Comparison of ENCODE assay signal across 12 cellular contexts in genomic region chr3:35638640-35639250, GRCh38. TPM values are rescaled to one million over a fixed set of nuclear protein-coding genes. Genes with fewer than 3 reads are reported as not detected.
DNase-seq lines count a peak whose midpoint lies in the region; ATAC-seq and TF ChIP-seq lines count a peak whose summit lies in the region.
"Had no signal": no experiment of that assay in that cellular context is flagged by ENCODE, and none has a peak within 500 bp of the region (broad histone marks: within the 10 kb centered on the region; RNA-seq: fewer than 3 reads in every experiment).

No MANE protein-coding gene starts in this region.

- no peak overlapping the region for H3K9ac ChIP-seq in HUES6 (ENCODE audit: low read length)
- no peak overlapping the region for H3K9ac ChIP-seq in liver (ENCODE audit: low read depth in 1 of 2, low read length in 2 of 2)

- no peaks in the 10 kb centered on the region for H3K36me3 Mint-ChIP-seq in brain
- no peaks in the 10 kb centered on the region for H3K36me3 Mint-ChIP-seq in T-helper 2 cell treated with Interferon-gamma antibody and Interleukin-4, amounts not matched to agents 5 μg/mL and 100 μg/mL, for 36 hours (ENCODE audit: low read depth)

- WGBS in liver = 45% methylated on average over 31 of the region's 31 CpGs
- 34 to 58% (median 38%) methylated on average over 18 to 31 of the region's 31 CpGs for WGBS in stomach, 5 donors

- H3K4me1 ChIP-seq in HUES6 (ENCODE audit: control insufficient read depth, insufficient read depth, low read length) (no peaks in the 10 kb centered on the region), liver (ENCODE audit: control insufficient read depth in 4 of 4, insufficient read depth in 4 of 4, low read length in 3 of 4) (peaks cover 0 to 25% (median 6%) of the 10 kb centered on the region in 4 donors), stomach (peaks cover 5 to 14% (median 13%) of the 10 kb centered on the region in 4 donors)

- DNase-seq in stomach = no peak
- DNase-seq in T-helper 2 cell treated with Interferon-gamma antibody and Interleukin-4, amounts not matched to agents 5 μg/mL and 100 μg/mL, for 36 hours (ENCODE audit: low spot score) = no peak
- DNase-seq: GDM1; NCI-H1930; SIG-M5; stimulated activated CD4-positive, alpha-beta T cell treated with anti-CD3 and anti-CD28 coated beads, Interleukin-1b, Interleukin-23, amount 100 ng/mL, for 48 hours had no signal

- H3K9me3 ChIP-seq in HUES6 (ENCODE audit: control insufficient read depth, insufficient read depth, low read depth, low read length) = no peaks in the 10 kb centered on the region
- H3K9me3 ChIP-seq in liver (ENCODE audit: control insufficient read depth in 4 of 4, low read length in 3 of 4) = no peaks in the 10 kb centered on the region
- H3K9me3 ChIP-seq in stomach = no peaks in the 10 kb centered on the region

- H3K27ac Mint-ChIP-seq in brain = peak overlapping the region; percentile 40 to 92 (median 89)
- H3K27ac Mint-ChIP-seq in T-helper 2 cell treated with Interferon-gamma antibody and Interleukin-4, amounts not matched to agents 5 μg/mL and 100 μg/mL, for 36 hours = no peak overlapping the region

- H3K4me3 Mint-ChIP-seq in brain = peak overlapping the region; percentile 81 to 94 (median 86)
- no peak overlapping the region for H3K4me3 Mint-ChIP-seq in T-helper 2 cell treated with Interferon-gamma antibody and Interleukin-4, amounts not matched to agents 5 μg/mL and 100 μg/mL, for 36 hours

- TF ChIP-seq RAD21 in liver (IDR thresholded peaks at IDR 0.05) = no peak

- no peak for ATAC-seq in HG02973 (IDR thresholded peaks at IDR 0.05; ENCODE audit: unreplicated experiment)
- ATAC-seq in activated CD4-positive, CD25-positive, alpha-beta regulatory T cell treated with anti-CD3 and anti-CD28 coated beads, Interleukin-2, amount 50 U/mL, for 24 hours = no peak

- H3K36me3 ChIP-seq in HUES6 (ENCODE audit: control insufficient read depth, insufficient read depth, low read length) = no peaks in the 10 kb centered on the region
- H3K36me3 ChIP-seq in liver (ENCODE audit: control insufficient read depth in 4 of 4, insufficient read depth in 3 of 4, low read depth in 1 of 4, low read length in 3 of 4) = no peaks in the 10 kb centered on the region
- H3K36me3 ChIP-seq in stomach = no peaks in the 10 kb centered on the region

- peak overlapping the region; percentile 64 for H3K4me3 ChIP-seq in HUES6 (ENCODE audit: low read depth, low read length)
- H3K4me3 ChIP-seq in liver (ENCODE audit: low read depth in 1 of 3, low read length in 3 of 3) = peak overlapping the region in 2 of 3 donors; percentile 53 to 65
- H3K4me3 ChIP-seq in stomach = peak overlapping the region; percentile 22 to 48 (median 32)

- intact Hi-C loops in stomach (cut with DNase I; ENCODE audit: low total_unique reads) = no loop called here

- H3K27ac ChIP-seq in HUES6 (ENCODE audit: low read depth, low read length) = no peak overlapping the region
- no peak overlapping the region for H3K27ac ChIP-seq in liver (ENCODE audit: low read depth in 1 of 2, low read length in 2 of 2)
- H3K27ac ChIP-seq in stomach = no peak overlapping the region

- H3K27me3 ChIP-seq in HUES6 (ENCODE audit: control insufficient read depth, insufficient read depth, low read length) (peaks cover 76% of the 10 kb centered on the region), liver (ENCODE audit: control insufficient read depth in 4 of 4, insufficient read depth in 4 of 4, low read length in 3 of 4) (peaks cover 0 to 2% (median under 1%) of the 10 kb centered on the region in 4 donors), stomach (peaks cover 4 to 38% (median 20%) of the 10 kb centered on the region in 3 donors)

- TF ChIP-seq POLR2A in stomach (IDR thresholded peaks at IDR 0.05) = no peak

- peaks cover 46% of the 10 kb centered on the region for H3K4me1 Mint-ChIP-seq in brain
- H3K4me1 Mint-ChIP-seq in T-helper 2 cell treated with Interferon-gamma antibody and Interleukin-4, amounts not matched to agents 5 μg/mL and 100 μg/mL, for 36 hours (ENCODE audit: low read depth) = peaks cover 4% of the 10 kb centered on the region

- H3K9me3 Mint-ChIP-seq in brain = peaks cover 0 to 13% (median 8%) of the 10 kb centered on the region in 5 experiments
- H3K9me3 Mint-ChIP-seq in T-helper 2 cell treated with Interferon-gamma antibody and Interleukin-4, amounts not matched to agents 5 μg/mL and 100 μg/mL, for 36 hours = no peaks in the 10 kb centered on the region

- H3K27me3 Mint-ChIP-seq in brain = peaks cover 19% of the 10 kb centered on the region
- peaks cover 40% of the 10 kb centered on the region for H3K27me3 Mint-ChIP-seq in T-helper 2 cell treated with Interferon-gamma antibody and Interleukin-4, amounts not matched to agents 5 μg/mL and 100 μg/mL, for 36 hours (ENCODE audit: low read depth)

- TF ChIP-seq CTCF in brain (conservative IDR thresholded peaks at IDR 0.05) (no peak), liver (IDR thresholded peaks at IDR 0.05; ENCODE audit: low read depth, low read length, missing input control) (no peak), stomach (IDR thresholded peaks at IDR 0.05) (no peak)

- TF ChIP-seq EP300 in stomach (IDR thresholded peaks at IDR 0.05) = no peak

TF ChIP-seq in liver, 16 proteins besides CTCF, POLR2A, EP300 and RAD21:
- TF ChIP-seq NR2F2 (IDR thresholded peaks at IDR 0.05) = no peak
- TF ChIP-seq SP1 (IDR thresholded peaks at IDR 0.05) = no peak
- TF ChIP-seq RXRA (IDR thresholded peaks at IDR 0.05) = no peak
- TF ChIP-seq FOXA2 (IDR thresholded peaks at IDR 0.05) = no peak
- TF ChIP-seq TAF1 (conservative IDR thresholded peaks at IDR 0.05) = no peak
- TF ChIP-seq, protein P1, sequence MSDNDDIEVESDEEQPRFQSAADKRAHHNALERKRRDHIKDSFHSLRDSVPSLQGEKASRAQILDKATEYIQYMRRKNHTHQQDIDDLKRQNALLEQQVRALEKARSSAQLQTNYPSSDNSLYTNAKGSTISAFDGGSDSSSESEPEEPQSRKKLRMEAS (IDR thresholded peaks at IDR 0.05) = no peak

RNA-seq across cellular contexts. Expression of gene ARPP21, which starts 0.6 kb away (rescaled TPM):
- 9.4 TPM for polyA plus RNA-seq in brain (ENCODE audit: insufficient read depth, low read depth, low replicate concordance)
- total RNA-seq in liver = 1 to 10 TPM in 1 of 2 donors, under 1 TPM in 1; 0.42 to 1.3 TPM
- under 1 TPM in 1 of 2 donors, not detected in 1; 0.66 TPM for polyA plus RNA-seq in liver
- total RNA-seq in stomach = 1 to 10 TPM in 1 of 5 donors, not detected in 4; 5.0 TPM
- under 1 TPM in 1 of 3 donors, not detected in 2; 0.13 TPM for polyA plus RNA-seq in stomach
- total RNA-seq: activated CD8-positive, alpha-beta memory T cell treated with anti-CD3 and anti-CD28 coated beads for 36 hours had no signal
